In the genomic region with DNA sequence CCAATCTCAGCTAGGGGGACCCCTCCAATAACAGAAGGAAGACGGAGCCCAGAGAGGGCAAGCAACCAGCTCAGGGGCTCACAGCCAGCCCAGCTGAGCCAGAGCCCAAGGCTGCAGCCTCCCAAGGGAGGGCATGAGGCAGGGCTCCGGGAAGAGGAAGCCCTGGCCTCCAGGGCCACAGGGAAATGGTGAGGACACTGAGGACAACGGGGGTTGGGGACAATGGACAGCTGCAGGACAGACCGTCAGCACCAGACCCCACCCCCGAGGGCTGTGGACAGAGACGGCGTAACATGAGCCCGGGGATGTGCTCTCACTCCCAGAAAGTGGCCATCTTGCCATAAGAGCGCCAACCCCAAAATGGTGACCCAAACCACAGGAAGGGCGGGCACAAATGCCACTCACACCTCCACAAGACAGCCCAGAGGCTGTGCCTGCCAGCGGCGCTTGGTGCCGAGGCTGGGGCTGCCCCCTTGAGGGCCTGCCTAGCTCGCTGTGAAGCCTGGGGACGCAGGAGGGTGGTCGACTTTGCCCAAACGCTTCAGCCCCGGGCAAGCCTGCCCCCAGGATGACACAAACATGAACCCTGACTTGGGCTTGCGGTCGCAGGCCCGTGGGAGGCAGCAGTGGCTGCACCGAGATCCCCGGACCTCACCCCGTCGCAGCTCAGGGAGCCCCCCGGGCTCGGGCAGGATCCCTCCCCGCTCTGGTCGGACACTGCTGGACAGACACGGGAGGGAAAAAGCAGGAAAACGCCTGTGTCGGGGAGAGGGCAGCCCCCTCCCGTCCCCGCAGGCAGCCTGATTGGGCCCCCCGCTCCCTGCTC, we compare ENCODE assay signal across 11 cellular contexts. TPM values are rescaled to one million over a fixed set of nuclear protein-coding genes. Genes with fewer than 3 reads are reported as not detected.
DNase-seq lines count a peak whose midpoint lies in the region; ATAC-seq and TF ChIP-seq lines count a peak whose summit lies in the region.
"Had no signal": no experiment of that assay in that cellular context is flagged by ENCODE, and none has a peak within 500 bp of the region (broad histone marks: within the 10 kb centered on the region; RNA-seq: fewer than 3 reads in every experiment).

No MANE protein-coding gene starts in this region.

- POLR2A ChIA-PET in CD4-positive, alpha-beta T cell (lab: Charles Lee), result interaction anchor here (1.5 to 2.3 kb wide), 3 partner anchors 9 to 870 kb away, joined by 3 to 13 read pairs (median 4); a partner anchor contains a TSS

- TF ChIP-seq CTCF in CD4-positive, alpha-beta T cell (IDR thresholded peaks at IDR 0.05), result no peak
- TF ChIP-seq CTCF in NB4 (IDR thresholded peaks at IDR 0.05; ENCODE audit: low read depth, low read length), result no peak
- TF ChIP-seq CTCF in fibroblast of villous mesenchyme (IDR thresholded peaks at IDR 0.05; ENCODE audit: insufficient read depth, low read depth, low read length), result no peak
- no peak for TF ChIP-seq CTCF in osteocyte (IDR thresholded peaks at IDR 0.05)

- H3K9me3 Mint-ChIP-seq in CD4-positive, alpha-beta T cell, result no peaks in the 10 kb centered on the region
- H3K9me3 Mint-ChIP-seq in osteocyte (ENCODE audit: unreplicated experiment), result no peaks in the 10 kb centered on the region
- H3K9me3 Mint-ChIP-seq: activated T-helper 1 cell treated with anti-CD3 and anti-CD28 coated beads, Interleukin-12 subunit alpha, Interleukin-12 subunit beta, Interleukin-2, Interleukin-4 antibody, amounts not matched to agents 30 ng/mL and 10 ng/mL and 1 ng/mL, durations not matched to agents 14 hours and 24 hours and 36 hours had no signal

- intact Hi-C loops in CD4-positive, alpha-beta T cell (cut with DNase I, micrococcal nuclease), result no loop called here

- H3K4me1 Mint-ChIP-seq in CD4-positive, alpha-beta T cell (ENCODE audit: low read depth), result peaks cover 14% of the 10 kb centered on the region
- peaks cover 13% of the 10 kb centered on the region for H3K4me1 Mint-ChIP-seq in osteocyte (ENCODE audit: unreplicated experiment)

- no peaks in the 10 kb centered on the region for H3K27me3 Mint-ChIP-seq in CD4-positive, alpha-beta T cell
- H3K27me3 Mint-ChIP-seq in osteocyte (ENCODE audit: unreplicated experiment), result peaks cover 6% of the 10 kb centered on the region

- no peak overlapping the region for H3K4me3 Mint-ChIP-seq in CD4-positive, alpha-beta T cell
- peak overlapping the region; percentile 3 for H3K4me3 Mint-ChIP-seq in osteocyte (ENCODE audit: unreplicated experiment)
- H3K4me3 Mint-ChIP-seq: activated T-helper 1 cell treated with anti-CD3 and anti-CD28 coated beads, Interleukin-12 subunit alpha, Interleukin-12 subunit beta, Interleukin-2, Interleukin-4 antibody, amounts not matched to agents 30 ng/mL and 10 ng/mL and 1 ng/mL, durations not matched to agents 14 hours and 24 hours and 36 hours had no signal

- CTCF ChIA-PET in CD4-positive, alpha-beta T cell (lab: Charles Lee), result interaction anchor here (2.8 kb wide), 1 partner anchor 18 kb away, joined by 11 read pairs; no protein-coding TSS in a partner anchor

- no peaks in the 10 kb centered on the region for H3K9me3 ChIP-seq in CD4-positive, alpha-beta T cell (ENCODE audit: control insufficient read depth, low read length)

- H3K27ac Mint-ChIP-seq in CD4-positive, alpha-beta T cell, result peak overlapping the region; percentile 65
- H3K27ac Mint-ChIP-seq in osteocyte (ENCODE audit: unreplicated experiment), result no peak overlapping the region
- H3K27ac Mint-ChIP-seq: activated T-helper 1 cell treated with anti-CD3 and anti-CD28 coated beads, Interleukin-12 subunit alpha, Interleukin-12 subunit beta, Interleukin-2, Interleukin-4 antibody, amounts not matched to agents 30 ng/mL and 10 ng/mL and 1 ng/mL, durations not matched to agents 14 hours and 24 hours and 36 hours had no signal

- no peak for DNase-seq in CD4-positive, alpha-beta T cell
- DNase-seq in NB4 (ENCODE audit: low read depth) (peak; percentile 11), fibroblast of villous mesenchyme (ENCODE audit: low read depth) (no peak), osteocyte (ENCODE audit: extremely low spot score, unreplicated experiment) (no peak), SKM-1 treated with dmso at 0.1 percent for 144 hours (lab: John Stamatoyannopoulos, UW; ENCODE audit: unreplicated experiment) (no peak), NCI-H2081 (lab: John Stamatoyannopoulos, UW) (no peak), DMS53 (lab: John Stamatoyannopoulos, UW) (no peak)
- DNase-seq: hippocampal formation had no signal

- TF ChIP-seq POLR2A in NB4 (IDR thresholded peaks at IDR 0.05; ENCODE audit: extremely low read depth, insufficient read length), result no peak

- no peak overlapping the region for H3K4me3 ChIP-seq in NB4 (ENCODE audit: low read depth, low read length)
- H3K4me3 ChIP-seq in fibroblast of villous mesenchyme (ENCODE audit: low read depth, low read length), result peak overlapping the region; percentile 3

- H3K27me3 ChIP-seq in CD4-positive, alpha-beta T cell (ENCODE audit: control insufficient read depth, insufficient read depth, low read length), result no peaks in the 10 kb centered on the region

- H3K36me3 Mint-ChIP-seq in CD4-positive, alpha-beta T cell (ENCODE audit: low read depth), result no peaks in the 10 kb centered on the region
- peaks cover 2% of the 10 kb centered on the region for H3K36me3 Mint-ChIP-seq in osteocyte (ENCODE audit: unreplicated experiment)

- ATAC-seq in CD4-positive, alpha-beta T cell (ENCODE audit: poor library complexity), result no peak
- ATAC-seq in HG02870 (IDR thresholded peaks at IDR 0.05; ENCODE audit: unreplicated experiment), result no peak

- peak overlapping the region; percentile 41 for H3K27ac ChIP-seq in CD4-positive, alpha-beta T cell (ENCODE audit: low read depth, low read length)

RNA-seq across cellular contexts. Expression of a gene that starts 10.5 kb away (rescaled TPM):
- not detected for total RNA-seq in CD4-positive, alpha-beta T cell
- total RNA-seq in fibroblast of villous mesenchyme (18.1 and 18.4 TPM in 2 replicates), osteocyte (8.0 and 8.9 TPM in 2 replicates)

RNA-seq across cellular contexts. Expression of a gene that starts 19.8 kb away (rescaled TPM):
- not detected for total RNA-seq in CD4-positive, alpha-beta T cell
- total RNA-seq in fibroblast of villous mesenchyme (not detected in 2 replicates), osteocyte (not detected in 2 replicates)
- total RNA-seq: activated T-helper 1 cell treated with anti-CD3 and anti-CD28 coated beads, Interleukin-12 subunit alpha, Interleukin-12 subunit beta, Interleukin-2, Interleukin-4 antibody, amounts not matched to agents 30 ng/mL and 10 ng/mL and 1 ng/mL, durations not matched to agents 14 hours and 24 hours and 36 hours; pulmonary artery endothelial cell had no signal
